ENCODE assay signal across 18 cellular contexts in genomic region chr4:6731780-6732179, GRCh38. TPM values are rescaled to one million over a fixed set of nuclear protein-coding genes. Genes with fewer than 3 reads are reported as not detected.
"Had no signal": no experiment of that assay in that cellular context is flagged by ENCODE, and none has a peak within 500 bp of the region (broad histone marks: within the 10 kb centered on the region; RNA-seq: fewer than 3 reads in every experiment).

No MANE protein-coding gene starts in this region.

- H3K4me3 Mint-ChIP-seq: activated CD4-positive, alpha-beta T cell treated with anti-CD3 and anti-CD28 coated beads, Interleukin-2, amount 10 ng/mL, durations not matched to agents 24 days and 14 days; activated CD8-positive, alpha-beta T cell treated with anti-CD3 and anti-CD28 coated beads for 36 hours; activated T-cell treated with anti-CD3 and anti-CD28 coated beads, Interleukin-2, amount 50 U/mL, for 4 hours; nephron; T-cell had no signal

- H3K27me3 Mint-ChIP-seq: activated CD8-positive, alpha-beta T cell treated with anti-CD3 and anti-CD28 coated beads for 36 hours had no signal

- H3K36me3 Mint-ChIP-seq: T-cell had no signal

- H3K9me3 ChIP-seq: ascending aorta, upper lobe of right lung had no signal

- ATAC-seq: activated CD8-positive, alpha-beta T cell treated with anti-CD3 and anti-CD28 coated beads for 36 hours; activated T-cell treated with anti-CD3 and anti-CD28 coated beads, Interleukin-2, amount 50 U/mL, for 4 hours; stimulated activated naive CD8-positive, alpha-beta T cell treated with anti-CD3 and anti-CD28 coated beads, Interleukin-15, Interleukin-2, amounts not matched to agents 100 U/mL and 50 U/mL, for 24 hours; T-cell had no signal

- DNase-seq: activated CD4-positive, alpha-beta T cell treated with anti-CD3 and anti-CD28 coated beads, Interleukin-2, amount 10 ng/mL, durations not matched to agents 24 days and 14 days; activated CD8-positive, alpha-beta T cell treated with anti-CD3 and anti-CD28 coated beads for 36 hours; activated naive CD4-positive, alpha-beta T cell treated with anti-CD3 and anti-CD28 coated beads, Interleukin-2, amount 50 U/mL, for 16 hours; activated T-cell treated with anti-CD3 and anti-CD28 coated beads, Interleukin-2, amount 50 U/mL, for 4 hours; foreskin keratinocyte; islet precursor cell; midbrain; occipital lobe; stimulated activated CD4-positive, alpha-beta T cell treated with anti-CD3 and anti-CD28 coated beads, Interleukin-12 subunit alpha, Interleukin-12 subunit beta, amount 100 ng/mL, for 4 hours; stimulated activated CD4-positive, alpha-beta T cell treated with anti-CD3 and anti-CD28 coated beads, Interleukin-1b, Interleukin-23, amount 100 ng/mL, for 48 hours; stimulated activated naive CD8-positive, alpha-beta T cell treated with anti-CD3 and anti-CD28 coated beads, Interleukin-15, Interleukin-2, amounts not matched to agents 100 U/mL and 50 U/mL, for 24 hours; T-cell; T-helper 9 cell; upper lobe of right lung had no signal

- H3K27ac Mint-ChIP-seq: activated CD4-positive, alpha-beta T cell treated with anti-CD3 and anti-CD28 coated beads, Interleukin-2, amount 10 ng/mL, durations not matched to agents 24 days and 14 days; activated CD8-positive, alpha-beta T cell treated with anti-CD3 and anti-CD28 coated beads for 36 hours; nephron; T-cell had no signal

- H3K27me3 ChIP-seq: ascending aorta, foreskin keratinocyte, upper lobe of right lung had no signal

- H3K36me3 ChIP-seq: ascending aorta, upper lobe of right lung had no signal

- H3K4me3 ChIP-seq: ascending aorta, lung, upper lobe of right lung had no signal

- H3K9me3 Mint-ChIP-seq: activated CD4-positive, alpha-beta T cell treated with anti-CD3 and anti-CD28 coated beads, Interleukin-2, amount 10 ng/mL, durations not matched to agents 24 days and 14 days; activated CD8-positive, alpha-beta T cell treated with anti-CD3 and anti-CD28 coated beads for 36 hours; activated T-cell treated with anti-CD3 and anti-CD28 coated beads, Interleukin-2, amount 50 U/mL, for 4 hours; nephron; T-cell had no signal

RNA-seq across cellular contexts. Expression of gene S100P, which starts 38.1 kb away (rescaled TPM):
- total RNA-seq: ascending aorta, fibroblast of lung, foreskin keratinocyte had no signal
- polyA plus RNA-seq: fibroblast of lung had no signal
